In genomic region chr3:25856902-25857518, GRCh38 we compare ENCODE assay signal across 8 cellular contexts.
DNase-seq lines count a peak whose midpoint lies in the region; ATAC-seq and TF ChIP-seq lines count a peak whose summit lies in the region.

No MANE protein-coding gene starts in this region.

- TF ChIP-seq CTCF in dorsolateral prefrontal cortex (IDR thresholded peaks at IDR 0.05 in 54 of 56, conservative IDR thresholded peaks at IDR 0.05 in 2 of 56; ENCODE audit: low read depth in 1 of 56, partially characterized antibody in 56 of 56): peak in 55 of 56 donors; percentile 45 to 81 (median 66)

- ATAC-seq in GM19467 (IDR thresholded peaks at IDR 0.05; ENCODE audit: unreplicated experiment): peak; percentile 89
- ATAC-seq in HG03442 (IDR thresholded peaks at IDR 0.05; ENCODE audit: unreplicated experiment): peak; percentile 89
- ATAC-seq in naive thymus-derived CD8-positive, alpha-beta T cell: peak; percentile 71 to 73
- no peak for ATAC-seq in HG03025 (IDR thresholded peaks at IDR 0.05; ENCODE audit: low FRiP score, unreplicated experiment)

- DNase-seq in NCI-H526 (lab: John Stamatoyannopoulos, UW) (peak; percentile 5 to 35), NCI-H526 treated with DMSO at 0.1 percent for 48 hours (lab: John Stamatoyannopoulos, UW) (no peak), OCI-M1 (lab: John Stamatoyannopoulos, UW) (peak; percentile 69), dorsolateral prefrontal cortex (no peak)
- DNase-seq in naive thymus-derived CD8-positive, alpha-beta T cell: peak in 4 of 10 donors; percentile 12 to 54 (median 46)

- peaks cover 0 to 9% (median 3%) of the 10 kb centered on the region in 9 donors for H3K9me3 Mint-ChIP-seq in naive thymus-derived CD8-positive, alpha-beta T cell

- intact Hi-C loops in dorsolateral prefrontal cortex (cut with DNase I): loop anchor here (2.0 to 5.0 kb wide), 2 partner anchors 208 to 210 kb away; no protein-coding TSS in a partner anchor

- H3K4me1 Mint-ChIP-seq in naive thymus-derived CD8-positive, alpha-beta T cell: no peaks in the 10 kb centered on the region

- no peak overlapping the region for H3K27ac Mint-ChIP-seq in naive thymus-derived CD8-positive, alpha-beta T cell

- H3K4me3 Mint-ChIP-seq in naive thymus-derived CD8-positive, alpha-beta T cell: no peak overlapping the region

- H3K27me3 Mint-ChIP-seq in naive thymus-derived CD8-positive, alpha-beta T cell: no peaks in the 10 kb centered on the region

- POLR2A ChIA-PET in naive thymus-derived CD8-positive, alpha-beta T cell (lab: Charles Lee): interaction anchor here (1.0 to 1.8 kb wide), 2 partner anchors 208 to 213 kb away, joined by 4 to 7 read pairs; no protein-coding TSS in a partner anchor

- no peak overlapping the region for H3K27ac ChIP-seq in dorsolateral prefrontal cortex

- no peaks in the 10 kb centered on the region for H3K27me3 ChIP-seq in dorsolateral prefrontal cortex

- H3K36me3 Mint-ChIP-seq in naive thymus-derived CD8-positive, alpha-beta T cell: peaks cover 0 to 6% (median 0%) of the 10 kb centered on the region in 3 donors

- no peak overlapping the region for H3K4me3 ChIP-seq in dorsolateral prefrontal cortex

Comparison
In these comparisons a context has a peak if more than half of its experiments do, and no peak if none do; other contexts are left out.
1. DNase-seq: peak in NCI-H526 (2 of 2) and OCI-M1 (single experiment); none in NCI-H526 treated with DMSO at 0.1 percent for 48 hours (single experiment) and dorsolateral prefrontal cortex (0 of 10).